1 cellular context compared by ENCODE assay signal in the genomic region with DNA sequence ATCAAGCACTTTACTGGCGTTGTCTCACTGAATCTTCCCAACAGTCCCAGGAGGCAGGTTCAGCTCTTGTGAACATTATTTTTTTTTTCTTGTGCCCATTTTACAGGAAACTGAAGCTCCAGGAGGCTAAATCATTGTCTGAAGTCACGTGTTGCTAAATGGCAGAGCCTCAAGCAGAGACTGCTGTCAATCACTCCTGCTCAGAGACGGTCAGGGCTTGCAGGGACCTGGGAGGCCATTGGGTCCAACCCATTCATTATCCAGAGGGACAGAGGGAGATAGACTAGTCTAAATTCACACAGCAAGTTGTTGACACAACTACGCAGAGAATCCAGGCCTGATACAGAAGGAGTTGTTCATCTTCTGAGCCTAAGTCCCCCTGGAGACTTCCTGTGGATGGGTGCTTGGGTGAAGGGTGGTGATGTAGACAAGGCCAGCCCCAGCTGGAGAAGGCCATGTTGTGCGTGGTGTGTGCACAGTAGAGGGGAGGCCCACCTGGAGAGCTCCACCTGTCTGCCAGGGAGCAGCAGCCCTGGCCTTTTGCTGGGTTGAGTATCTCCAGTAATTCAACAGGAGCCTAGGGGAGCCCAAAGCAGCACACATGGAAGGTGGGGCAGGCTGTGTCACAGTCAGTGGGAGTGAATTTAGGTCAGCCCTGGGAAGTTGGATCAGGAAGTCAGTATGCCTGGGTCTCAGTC.
TF ChIP-seq lines count a peak whose summit lies in the region.

No MANE protein-coding gene starts in this region.

TF ChIP-seq in IMR-90, 13 proteins besides CTCF, POLR2A, EP300 and RAD21:
- TF ChIP-seq RFX5 (IDR thresholded peaks at IDR 0.05; ENCODE audit: low read depth, low read length) (no peak), CEBPB (IDR thresholded peaks at IDR 0.05; ENCODE audit: low read depth, low read length) (no peak), MAFK (IDR thresholded peaks at IDR 0.05; ENCODE audit: low read depth, low read length) (no peak), SMC3 (IDR thresholded peaks at IDR 0.05; ENCODE audit: low read depth, low read length) (no peak), BHLHE40 (IDR thresholded peaks at IDR 0.05; ENCODE audit: low read depth, low read length) (no peak), CHD1 (IDR thresholded peaks at IDR 0.05; ENCODE audit: low read depth, low read length) (no peak)
